23 cellular contexts compared by ENCODE assay signal in the genomic region with DNA sequence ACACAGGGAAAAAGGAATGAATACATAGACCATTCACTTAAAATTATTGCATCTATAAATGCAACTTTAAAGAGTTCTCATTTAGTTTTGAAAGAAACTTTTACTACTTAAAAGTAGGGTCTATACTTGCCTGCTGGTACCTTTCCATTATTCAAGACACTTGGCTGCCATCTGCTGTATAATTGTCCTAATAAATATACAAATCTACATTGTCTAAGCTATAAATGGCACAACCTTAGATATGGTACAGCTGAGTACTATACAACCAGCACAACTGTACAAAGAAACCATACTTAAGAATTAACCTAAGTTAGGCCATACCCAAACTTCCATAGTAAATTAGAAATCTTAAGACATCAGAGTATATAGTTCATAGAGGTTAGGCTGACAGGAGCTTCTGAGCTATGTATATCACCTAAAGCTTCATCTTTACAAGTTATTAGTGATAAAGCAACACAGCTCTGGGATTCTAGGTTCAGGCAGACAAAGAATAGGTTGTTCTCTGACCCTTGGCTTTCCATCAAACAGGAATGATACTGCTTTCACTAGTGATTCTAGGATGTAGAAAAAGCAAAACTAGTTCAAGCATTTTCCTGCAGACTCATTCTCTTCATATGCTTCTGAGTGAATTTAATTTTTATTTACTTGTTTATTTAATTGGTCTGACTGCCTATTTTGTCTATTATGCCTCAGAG. TPM values are rescaled to one million over a fixed set of nuclear protein-coding genes. Genes with fewer than 3 reads are reported as not detected.
DNase-seq lines count a peak whose midpoint lies in the region; ATAC-seq, FAIRE-seq and TF ChIP-seq lines count a peak whose summit lies in the region.
"Had no signal": no experiment of that assay in that cellular context is flagged by ENCODE, and none has a peak within 500 bp of the region (broad histone marks: within the 10 kb centered on the region; RNA-seq: fewer than 3 reads in every experiment).

No MANE protein-coding gene starts in this region.

- peaks cover 2% of the 10 kb centered on the region for H3K79me2 ChIP-seq in osteoblast (ENCODE audit: insufficient read depth, low read length)

- H3K4me3 ChIP-seq in RWPE2 (ENCODE audit: severe bottlenecking) (no peak overlapping the region), small intestine (ENCODE audit: low read depth in 1 of 2, low read length in 2 of 2) (no peak overlapping the region), osteoblast (ENCODE audit: insufficient read depth, low read length) (no peak overlapping the region)
- H3K4me3 ChIP-seq: GM12878 had no signal

- no peaks in the 10 kb centered on the region for H3K4me1 ChIP-seq in RWPE2 (ENCODE audit: insufficient read depth, poor library complexity, severe bottlenecking)
- H3K4me1 ChIP-seq in foreskin keratinocyte: peaks cover 9% of the 10 kb centered on the region
- H3K4me1 ChIP-seq in small intestine (ENCODE audit: control insufficient read depth in 2 of 2, insufficient read depth in 1 of 2, low read depth in 1 of 2, low read length in 1 of 2): no peaks in the 10 kb centered on the region
- H3K4me1 ChIP-seq in osteoblast (ENCODE audit: insufficient read depth, low read length): peaks cover 4% of the 10 kb centered on the region
- H3K4me1 ChIP-seq: BE2C, Caco-2 had no signal

- ATAC-seq in RWPE2 (ENCODE audit: low read depth) (no peak), foreskin keratinocyte (no peak), HG03139 (IDR thresholded peaks at IDR 0.05; ENCODE audit: unreplicated experiment) (no peak), GM19023 (IDR thresholded peaks at IDR 0.05; ENCODE audit: unreplicated experiment) (no peak)
- ATAC-seq: GM12878 had no signal

- H3K36me3 ChIP-seq in RWPE2 (ENCODE audit: low read depth) (peaks cover 3% of the 10 kb centered on the region; the same call in 1 of the 2 replicates), small intestine (ENCODE audit: control insufficient read depth in 2 of 2, insufficient read depth in 2 of 2, low read length in 2 of 2) (no peaks in the 10 kb centered on the region), osteoblast (ENCODE audit: insufficient read depth, low read length) (no peaks in the 10 kb centered on the region)
- H3K36me3 ChIP-seq: BE2C had no signal

- H3K27me3 ChIP-seq in RWPE2 (ENCODE audit: insufficient read depth, poor library complexity, severe bottlenecking) (no peaks in the 10 kb centered on the region), foreskin keratinocyte (no peaks in the 10 kb centered on the region), small intestine (ENCODE audit: control insufficient read depth in 2 of 2, insufficient read depth in 2 of 2, low read length in 2 of 2) (no peaks in the 10 kb centered on the region), osteoblast (ENCODE audit: insufficient read depth, low read length) (no peaks in the 10 kb centered on the region)
- H3K27me3 ChIP-seq: BE2C had no signal

- TF ChIP-seq CTCF in RWPE2 (IDR thresholded peaks at IDR 0.05; ENCODE audit: poor library complexity, severe bottlenecking) (peak; percentile 20), foreskin keratinocyte (conservative IDR thresholded peaks at IDR 0.05) (peak; percentile 31), osteoblast (IDR thresholded peaks at IDR 0.05; ENCODE audit: extremely low read depth, low read depth, low read length) (no peak)

- no peak overlapping the region for H2AFZ ChIP-seq in osteoblast (ENCODE audit: low read length)

- peak; percentile 19 for FAIRE-seq in small intestine (lab: Jason Lieb, UNC)
- FAIRE-seq: GM12878, HTR-8/SVneo had no signal

- H3K4me2 ChIP-seq in osteoblast (ENCODE audit: insufficient read depth, low read length): no peak overlapping the region

- H3K9me3 ChIP-seq in RWPE2 (ENCODE audit: severe bottlenecking) (no peaks in the 10 kb centered on the region), small intestine (ENCODE audit: control insufficient read depth, low read depth) (no peaks in the 10 kb centered on the region), osteoblast (ENCODE audit: low read depth, low read length) (no peaks in the 10 kb centered on the region)
- H3K9me3 ChIP-seq: BE2C had no signal

- no peak overlapping the region for H3K27ac ChIP-seq in RWPE2 (ENCODE audit: poor library complexity, severe bottlenecking)
- no peak overlapping the region for H3K27ac ChIP-seq in foreskin keratinocyte
- no peak overlapping the region for H3K27ac ChIP-seq in small intestine (ENCODE audit: low read depth in 1 of 2, low read length in 1 of 2)
- H3K27ac ChIP-seq in osteoblast (ENCODE audit: low read depth, low read length): no peak overlapping the region

- DNase-seq in NCI-H1105 treated with DMSO at 0.1 percent for 48 hours (lab: John Stamatoyannopoulos, UW): peak; percentile 0
- DNase-seq in NCI-H1105 (lab: John Stamatoyannopoulos, UW): no peak
- DNase-seq in RWPE2 (ENCODE audit: low spot score): no peak
- no peak for DNase-seq in foreskin keratinocyte
- DNase-seq in small intestine: peak; percentile 21
- DNase-seq in osteoblast (ENCODE audit: insufficient read length, low spot score, missing footprints): no peak
- DNase-seq: 8988T; BE2C; Caco-2; CD4-positive, alpha-beta T cell; DMS53; EL; GOT3; MM.1S; NCI-H1092 treated with DMSO at 0.1 percent for 48 hours; NCI-H1694; NCI-H510A; NCI-H748 treated with DMSO at 0.1 percent for 48 hours; SIG-M5 had no signal

- peaks cover 5% of the 10 kb centered on the region for H4K20me1 ChIP-seq in osteoblast (ENCODE audit: insufficient read depth, low read length)

RNA-seq across cellular contexts. Expression of a gene that starts 22.1 kb away (rescaled TPM):
- total RNA-seq in foreskin keratinocyte (35.8 and 42.7 TPM in 2 replicates), osteoblast (24.5 and 24.6 TPM in 2 replicates)
- polyA plus RNA-seq in foreskin keratinocyte (9.0 and 9.2 TPM in 2 replicates), small intestine (10 to 100 TPM in 1 of 3 donors, 1 to 10 TPM in 2; 6.9 to 10.1 (median 7.0) TPM)

Comparison
In these comparisons a context has a peak if more than half of its experiments do, and no peak if none do; other contexts are left out.
1. DNase-seq: peak in NCI-H1105 treated with DMSO at 0.1 percent for 48 hours (single experiment) and small intestine (single experiment); none in NCI-H1105 (single experiment), RWPE2 (single experiment), foreskin keratinocyte (0 of 2) and osteoblast (single experiment).